ENCODE assay signal across 1 cellular context in the genomic region with DNA sequence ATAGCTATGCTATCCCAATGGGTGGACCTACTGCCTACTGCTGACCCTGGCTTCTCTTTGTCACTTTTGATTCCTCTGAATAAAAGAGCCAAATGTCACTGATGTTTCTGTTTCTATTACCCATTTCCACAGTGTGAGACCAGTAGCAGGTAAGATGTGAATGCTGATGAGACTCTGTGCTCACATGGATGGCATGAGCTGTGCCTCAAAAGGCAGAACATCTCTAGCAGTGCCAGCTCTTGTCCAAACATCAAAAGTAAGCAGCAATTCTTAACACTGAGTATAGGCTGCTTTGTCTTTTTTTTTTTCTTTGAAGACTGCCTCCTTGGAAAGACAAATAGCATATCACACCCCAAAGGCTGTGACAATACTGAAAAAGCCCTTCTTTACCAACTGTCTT.
TF ChIP-seq lines count a peak whose summit lies in the region.

No MANE protein-coding gene starts in this region.

TF ChIP-seq in GM23338, 12 proteins besides CTCF, POLR2A, EP300 and RAD21 (continued from another document):
- TF ChIP-seq, protein P1, sequence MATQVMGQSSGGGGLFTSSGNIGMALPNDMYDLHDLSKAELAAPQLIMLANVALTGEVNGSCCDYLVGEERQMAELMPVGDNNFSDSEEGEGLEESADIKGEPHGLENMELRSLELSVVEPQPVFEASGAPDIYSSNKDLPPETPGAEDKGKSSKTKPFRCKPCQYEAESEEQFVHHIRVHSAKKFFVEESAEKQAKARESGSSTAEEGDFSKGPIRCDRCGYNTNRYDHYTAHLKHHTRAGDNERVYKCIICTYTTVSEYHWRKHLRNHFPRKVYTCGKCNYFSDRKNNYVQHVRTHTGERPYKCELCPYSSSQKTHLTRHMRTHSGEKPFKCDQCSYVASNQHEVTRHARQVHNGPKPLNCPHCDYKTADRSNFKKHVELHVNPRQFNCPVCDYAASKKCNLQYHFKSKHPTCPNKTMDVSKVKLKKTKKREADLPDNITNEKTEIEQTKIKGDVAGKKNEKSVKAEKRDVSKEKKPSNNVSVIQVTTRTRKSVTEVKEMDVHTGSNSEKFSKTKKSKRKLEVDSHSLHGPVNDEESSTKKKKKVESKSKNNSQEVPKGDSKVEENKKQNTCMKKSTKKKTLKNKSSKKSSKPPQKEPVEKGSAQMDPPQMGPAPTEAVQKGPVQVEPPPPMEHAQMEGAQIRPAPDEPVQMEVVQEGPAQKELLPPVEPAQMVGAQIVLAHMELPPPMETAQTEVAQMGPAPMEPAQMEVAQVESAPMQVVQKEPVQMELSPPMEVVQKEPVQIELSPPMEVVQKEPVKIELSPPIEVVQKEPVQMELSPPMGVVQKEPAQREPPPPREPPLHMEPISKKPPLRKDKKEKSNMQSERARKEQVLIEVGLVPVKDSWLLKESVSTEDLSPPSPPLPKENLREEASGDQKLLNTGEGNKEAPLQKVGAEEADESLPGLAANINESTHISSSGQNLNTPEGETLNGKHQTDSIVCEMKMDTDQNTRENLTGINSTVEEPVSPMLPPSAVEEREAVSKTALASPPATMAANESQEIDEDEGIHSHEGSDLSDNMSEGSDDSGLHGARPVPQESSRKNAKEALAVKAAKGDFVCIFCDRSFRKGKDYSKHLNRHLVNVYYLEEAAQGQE (IDR thresholded peaks at IDR 0.05; ENCODE audit: unreplicated experiment): no peak
- TF ChIP-seq JUNB (IDR thresholded peaks at IDR 0.05; ENCODE audit: unreplicated experiment) (no peak), ZNF114 (CRISPR knock-in tag; IDR thresholded peaks at IDR 0.05) (no peak)
